In the genomic region with DNA sequence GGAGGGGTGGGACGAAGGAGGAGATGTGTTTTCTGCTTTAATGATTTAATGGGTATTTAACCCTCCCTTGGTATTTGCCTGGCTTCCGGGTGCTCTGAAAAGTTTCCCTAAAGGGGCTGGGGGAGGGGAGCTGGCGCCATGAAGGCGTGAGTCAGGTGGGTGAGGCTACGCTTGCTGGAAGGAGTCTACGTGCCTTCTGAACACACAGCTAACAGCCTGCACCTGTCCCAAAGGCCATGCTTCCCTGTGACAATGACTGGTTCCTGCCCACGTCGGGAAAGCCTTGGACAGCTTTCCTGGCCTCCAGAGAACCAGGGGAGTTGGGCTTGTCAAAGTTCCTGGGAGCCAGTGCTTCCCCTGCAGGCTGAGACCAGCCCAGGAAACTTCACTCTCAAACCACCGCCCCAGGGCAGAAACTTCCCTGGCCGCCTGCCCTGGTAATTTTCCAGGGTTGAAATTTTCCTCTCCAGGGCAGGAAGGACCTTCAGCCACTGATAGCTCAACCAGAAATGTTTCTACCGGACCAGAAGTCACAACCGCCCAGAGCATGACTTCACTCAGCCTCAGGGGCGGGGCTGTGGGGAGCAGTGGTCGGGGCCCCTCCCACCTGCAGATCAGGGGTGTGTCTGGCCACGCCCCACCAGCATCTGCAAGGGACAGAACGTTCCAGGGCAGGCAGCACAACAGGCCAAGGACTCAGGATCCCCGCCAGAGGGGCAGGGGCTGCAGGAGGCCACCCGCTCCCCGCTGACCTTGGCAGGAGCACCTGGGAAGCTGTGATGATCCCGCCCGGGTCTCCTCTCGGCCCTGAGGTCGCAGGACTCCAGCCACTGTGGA, we compare ENCODE assay signal across 8 cellular contexts. TPM values are rescaled to one million over a fixed set of nuclear protein-coding genes. Genes with fewer than 3 reads are reported as not detected.
DNase-seq lines count a peak whose midpoint lies in the region; ATAC-seq and TF ChIP-seq lines count a peak whose summit lies in the region.

No MANE protein-coding gene starts in this region.

- TF ChIP-seq CTCF in coronary artery (IDR thresholded peaks at IDR 0.05) (no peak), lung (IDR thresholded peaks at IDR 0.05; ENCODE audit: control extremely low read depth, extremely low read depth) (no peak)

- 7 to 9% methylated on average over 23 of the region's 23 CpGs for WGBS in lung, 2 donors

- H3K9me3 ChIP-seq in lung (ENCODE audit: control insufficient read depth in 2 of 2, insufficient read depth in 1 of 2, low read length in 1 of 2), result no peaks in the 10 kb centered on the region

- no peaks in the 10 kb centered on the region for H3K27me3 ChIP-seq in lung (ENCODE audit: control insufficient read depth, insufficient read depth)

- peaks cover 0 to 41% of the 10 kb centered on the region in 2 donors for H3K4me1 ChIP-seq in lung (ENCODE audit: control insufficient read depth in 2 of 2, insufficient read depth in 2 of 2, low read length in 2 of 2)

- H3K36me3 ChIP-seq in lung (ENCODE audit: control insufficient read depth in 2 of 2, insufficient read depth in 2 of 2, low read length in 2 of 2), result no peaks in the 10 kb centered on the region

- ATAC-seq in HG02840 (IDR thresholded peaks at IDR 0.05; ENCODE audit: low FRiP score, unreplicated experiment) (peak; percentile 61), lung (ENCODE audit: insufficient read depth, low FRiP score) (peak; percentile 95)

- H3K27ac ChIP-seq in coronary artery (peak overlapping the region; percentile 67 to 91), lung (ENCODE audit: low read depth in 1 of 2, low read length in 1 of 2) (peak overlapping the region; percentile 76 to 98)

- DNase-seq in NCI-H524 (lab: John Stamatoyannopoulos, UW) (peak; percentile 28 to 42), NCI-H524 treated with DMSO at 0.1 percent for 48 hours (lab: John Stamatoyannopoulos, UW) (no peak), NCI-H2196 treated with DMSO at 0.1 percent for 48 hours (lab: John Stamatoyannopoulos, UW; ENCODE audit: unreplicated experiment) (peak; percentile 66), coronary artery (ENCODE audit: low spot score) (peak; percentile 91), lung (ENCODE audit: low spot score) (peak; percentile 94)
- peak; percentile 85 to 87 for DNase-seq in activated CD4-positive, alpha-beta T cell treated with anti-CD3 and anti-CD28 coated beads for 4 hours
- DNase-seq in stimulated activated CD8-positive, alpha-beta memory T cell treated with anti-CD3 and anti-CD28 coated beads, Interleukin-15, amount 100 ng/mL, for 1 hour (ENCODE audit: low read depth), result peak; percentile 63

- H3K4me3 ChIP-seq in coronary artery (peak overlapping the region; percentile 51), lung (no peak overlapping the region)

RNA-seq across cellular contexts. Expression of a gene that starts 18.6 kb away (rescaled TPM):
- 10 to 100 TPM in 1 of 2 donors, 1 to 10 TPM in 1; 4.7 to 49.6 TPM for total RNA-seq in lung
- 100 to 1,000 TPM in 1 of 2 donors, 10 to 100 TPM in 1; 35.3 to 152 TPM for polyA plus RNA-seq in lung
